Comparison of ENCODE assay signal across 1 cellular context in genomic region chr17:28810437-28810836, GRCh38.
TF ChIP-seq lines count a peak whose summit lies in the region.

No MANE protein-coding gene starts in this region.

TF ChIP-seq in endothelial cell of umbilical vein, 7 proteins besides CTCF, POLR2A, EP300 and RAD21:
- TF ChIP-seq MAX (IDR thresholded peaks at IDR 0.05; ENCODE audit: insufficient read depth, insufficient read length) (no peak), GATA2 (IDR thresholded peaks at IDR 0.05; ENCODE audit: insufficient read depth, insufficient read length, low read depth, low read length) (no peak), MYC (IDR thresholded peaks at IDR 0.05; ENCODE audit: low read depth, low read length) (no peak), EZH2 (IDR thresholded peaks at IDR 0.05; ENCODE audit: borderline replicate concordance, low read depth, low read length, severe bottlenecking) (no peak), JUN (IDR thresholded peaks at IDR 0.05; ENCODE audit: borderline replicate concordance, insufficient read depth, insufficient read length, low read depth) (no peak), POLR2AphosphoS5 (IDR thresholded peaks at IDR 0.05; ENCODE audit: insufficient read depth, low read depth, low read length) (no peak), FOS (IDR thresholded peaks at IDR 0.05; ENCODE audit: borderline replicate concordance, insufficient read depth, low read length) (no peak)
